ENCODE assay signal across 20 cellular contexts in the genomic region with DNA sequence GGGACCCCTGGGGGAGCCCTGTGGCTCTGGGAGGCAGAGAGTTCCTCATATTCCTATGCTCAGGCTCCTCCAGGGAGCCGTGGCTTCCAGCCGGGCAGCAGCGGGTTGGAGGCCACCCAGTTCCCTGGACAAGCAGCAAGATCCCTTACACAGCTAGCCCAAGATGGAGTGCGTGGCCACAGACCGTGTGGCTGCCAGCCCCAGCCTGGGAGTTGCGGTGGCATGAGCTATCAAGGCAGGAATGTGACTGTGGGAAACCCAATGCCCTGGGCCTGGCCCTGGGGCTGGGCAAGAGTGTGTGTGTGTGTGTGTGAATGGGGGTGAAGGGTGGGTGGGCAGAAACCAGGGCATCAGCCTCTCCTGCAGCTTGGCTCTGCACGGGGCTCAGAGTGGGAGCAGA.
DNase-seq lines count a peak whose midpoint lies in the region; ATAC-seq and TF ChIP-seq lines count a peak whose summit lies in the region.
"Had no signal": no experiment of that assay in that cellular context is flagged by ENCODE, and none has a peak within 500 bp of the region (broad histone marks: within the 10 kb centered on the region; RNA-seq: fewer than 3 reads in every experiment).

No MANE protein-coding gene starts in this region.

- no peak overlapping the region for H3K9ac ChIP-seq in endodermal cell (ENCODE audit: extremely low read depth, low read length, poor library complexity, severe bottlenecking)
- H3K9ac ChIP-seq: BLaER1 had no signal

- H3K27me3 Mint-ChIP-seq in natural killer cell (ENCODE audit: low read depth in 2 of 2) (no peaks in the 10 kb centered on the region), endodermal cell (ENCODE audit: insufficient read depth) (no peaks in the 10 kb centered on the region)

- H3K27ac ChIP-seq in psoas muscle (peak overlapping the region; percentile 46), endodermal cell (ENCODE audit: low read depth, low read length) (no peak overlapping the region)
- H3K27ac ChIP-seq: BLaER1, HL-60 had no signal

- H3K36me3 Mint-ChIP-seq in natural killer cell = no peaks in the 10 kb centered on the region
- H3K36me3 Mint-ChIP-seq in endodermal cell (ENCODE audit: low read depth) = no peaks in the 10 kb centered on the region

- H3K27me3 ChIP-seq in psoas muscle (ENCODE audit: insufficient read depth in 3 of 3, low read length in 2 of 3) (no peaks in the 10 kb centered on the region), endodermal cell (ENCODE audit: control insufficient read depth, insufficient read depth, low read length, poor library complexity, severe bottlenecking) (no peaks in the 10 kb centered on the region)
- H3K27me3 ChIP-seq: BLaER1, MG63 had no signal

- no peak for TF ChIP-seq CTCF in psoas muscle (IDR thresholded peaks at IDR 0.05)
- TF ChIP-seq CTCF in natural killer cell (IDR thresholded peaks at IDR 0.05) = no peak
- no peak for TF ChIP-seq CTCF in endodermal cell (conservative IDR thresholded peaks at IDR 0.05)

- 34 to 76% (median 40%) methylated on average over 6 to 7 of the region's 7 CpGs for WGBS in psoas muscle, 3 donors
- WGBS in endodermal cell (ENCODE audit: insufficient coverage in 1 of 2, insufficient read length in 1 of 2), 2 experiments = 91 to 93% methylated on average over 4 to 7 of the region's 7 CpGs

- ATAC-seq in psoas muscle (peak; percentile 74 to 91 (median 83)), GM18868 (IDR thresholded peaks at IDR 0.05; ENCODE audit: unreplicated experiment) (no peak), natural killer cell (no peak), GM18870 (IDR thresholded peaks at IDR 0.05; ENCODE audit: unreplicated experiment) (no peak)
- ATAC-seq: GM12878, SK-N-SH treated with all-trans-retinoic acid at 6 μM for 48 hours had no signal

- H3K4me3 Mint-ChIP-seq in natural killer cell = no peak overlapping the region
- no peak overlapping the region for H3K4me3 Mint-ChIP-seq in endodermal cell

- H3K4me1 Mint-ChIP-seq in natural killer cell = peaks cover 9 to 10% of the 10 kb centered on the region in 2 donors
- H3K4me1 Mint-ChIP-seq in endodermal cell = no peaks in the 10 kb centered on the region

- H3K9me3 Mint-ChIP-seq in natural killer cell (no peaks in the 10 kb centered on the region), endodermal cell (no peaks in the 10 kb centered on the region)

- H3K4me1 ChIP-seq in psoas muscle = peaks cover 25% of the 10 kb centered on the region
- no peaks in the 10 kb centered on the region for H3K4me1 ChIP-seq in endodermal cell (ENCODE audit: control insufficient read depth, insufficient read depth, low read length)

- DNase-seq in AG20443 (ENCODE audit: low spot score) (peak; percentile 43), H4 (ENCODE audit: low spot score) (peak; percentile 24), astrocyte of the hippocampus (ENCODE audit: low read depth, low spot score) (peak; percentile 51), psoas muscle (peak; percentile 52 to 76), natural killer cell (no peak), endodermal cell (no peak)
- DNase-seq: GOT3, KG1, MG63, NCI-H1105 treated with DMSO at 0.1 percent for 48 hours, NCI-H187, NCI-H2171, NCI-H82, SHP77 had no signal

- H3K27ac Mint-ChIP-seq in natural killer cell (no peak overlapping the region), endodermal cell (no peak overlapping the region)

- H3K9me3 ChIP-seq in psoas muscle = no peaks in the 10 kb centered on the region
- H3K9me3 ChIP-seq in endodermal cell (ENCODE audit: control insufficient read depth, low read length) = no peaks in the 10 kb centered on the region
- H3K9me3 ChIP-seq: BLaER1, MG63 had no signal

- H3K4me3 ChIP-seq in psoas muscle (no peak overlapping the region), endodermal cell (ENCODE audit: low read length) (no peak overlapping the region)
- H3K4me3 ChIP-seq: BLaER1, GM12878, MG63 had no signal

- peaks cover 0 to 62% of the 10 kb centered on the region in 2 donors for H3K36me3 ChIP-seq in psoas muscle (ENCODE audit: insufficient read depth in 1 of 2, low read depth in 1 of 2)
- H3K36me3 ChIP-seq in endodermal cell (ENCODE audit: control insufficient read depth, insufficient read depth, low read length) = no peaks in the 10 kb centered on the region
- H3K36me3 ChIP-seq: BLaER1, MG63 had no signal

- intact Hi-C loops in psoas muscle (cut with DNase I) = no loop called here
- intact Hi-C loops in natural killer cell (cut with micrococcal nuclease) = no loop called here

Comparison
In these comparisons a context has a peak if more than half of its experiments do, and no peak if none do; other contexts are left out.
1. DNase-seq: peak in AG20443 (single experiment), H4 (single experiment), astrocyte of the hippocampus (single experiment) and psoas muscle (2 of 2); none in natural killer cell (single experiment) and endodermal cell (single experiment).
2. ATAC-seq: peak in psoas muscle (4 of 4); none in GM18868 (single experiment), natural killer cell (0 of 3) and GM18870 (single experiment).